ENCODE assay signal across 23 cellular contexts in genomic region chr2:40155728-40156127, GRCh38.
"Had no signal": no experiment of that assay in that cellular context is flagged by ENCODE, and none has a peak within 500 bp of the region (broad histone marks: within the 10 kb centered on the region; RNA-seq: fewer than 3 reads in every experiment).

No MANE protein-coding gene starts in this region.

- FAIRE-seq: astrocyte, endothelial cell of umbilical vein, islet of Langerhans had no signal

- H3K27me3 Mint-ChIP-seq: activated CD4-positive, alpha-beta T cell treated with anti-CD3 and anti-CD28 coated beads, Interleukin-2, amount 10 ng/mL, durations not matched to agents 7 days and 5 days; stimulated activated memory B cell treated with anti-CD40 and anti-IgM and Interleukin-4, amounts not matched to agents 10 μg/mL and 1 μg/mL and 100 μg/mL, for 72 hours had no signal

- H3K4me1 Mint-ChIP-seq: activated CD4-positive, alpha-beta T cell treated with anti-CD3 and anti-CD28 coated beads, Interleukin-2, amount 10 ng/mL, durations not matched to agents 7 days and 5 days; nephron; stimulated activated memory B cell treated with anti-CD40 and anti-IgM and Interleukin-4, amounts not matched to agents 10 μg/mL and 1 μg/mL and 100 μg/mL, for 72 hours had no signal

- H3K4me3 Mint-ChIP-seq: activated CD4-positive, alpha-beta T cell treated with anti-CD3 and anti-CD28 coated beads, Interleukin-2, amount 10 ng/mL, durations not matched to agents 7 days and 5 days; nephron; stimulated activated memory B cell treated with anti-CD40 and anti-IgM and Interleukin-4, amounts not matched to agents 10 μg/mL and 1 μg/mL and 100 μg/mL, for 72 hours had no signal

- H3K79me2 ChIP-seq: hepatocyte had no signal

- H3K27ac ChIP-seq: breast epithelium, esophagus squamous epithelium, foreskin keratinocyte, hepatocyte, lower lobe of right lung, sigmoid colon, spleen, thyroid gland had no signal

- H3K27me3 ChIP-seq: breast epithelium, esophagus squamous epithelium, foreskin keratinocyte, hepatocyte, sigmoid colon, spleen, thyroid gland had no signal

- H2AFZ ChIP-seq: hepatocyte had no signal

- H3K9me3 ChIP-seq: breast epithelium, esophagus squamous epithelium, lower lobe of right lung, sigmoid colon, spleen, thyroid gland had no signal

- H3K4me3 ChIP-seq: breast epithelium, esophagus squamous epithelium, hepatocyte, lower lobe of right lung, sigmoid colon, spleen, thyroid gland had no signal

- H3K36me3 Mint-ChIP-seq: stimulated activated memory B cell treated with anti-CD40 and anti-IgM and Interleukin-4, amounts not matched to agents 10 μg/mL and 1 μg/mL and 100 μg/mL, for 72 hours had no signal

- ATAC-seq: foreskin keratinocyte; left colon; lower lobe of right lung; stimulated activated memory B cell treated with anti-CD40 and anti-IgM and Interleukin-4, amounts not matched to agents 10 μg/mL and 1 μg/mL and 100 μg/mL, for 72 hours had no signal

- DNase-seq: activated CD4-positive, alpha-beta T cell treated with anti-CD3 and anti-CD28 coated beads, Interleukin-2, amount 10 ng/mL, durations not matched to agents 7 days and 5 days; activated CD8-positive, alpha-beta memory T cell treated with anti-CD3 and anti-CD28 coated beads, Interleukin-2, amount 50 U/mL, for 48 hours; activated effector memory CD4-positive, alpha-beta T cell treated with anti-CD3 and anti-CD28 coated beads, Interleukin-2, amount 50 U/mL, for 16 hours; activated naive CD4-positive, alpha-beta T cell treated with anti-CD3 and anti-CD28 coated beads, Interleukin-2, amount 50 U/mL, for 16 hours; activated T-cell treated with anti-CD3 and anti-CD28 coated beads, Interleukin-2, amount 50 U/mL, for 48 hours; dermis blood vessel endothelial cell; effector memory CD4-positive, alpha-beta T cell; esophagus squamous epithelium; foreskin keratinocyte; left colon; lower lobe of right lung; sigmoid colon; spleen; stimulated activated CD4-positive, alpha-beta T cell treated with anti-CD3 and anti-CD28 coated beads, Interleukin-4, amount 100 ng/mL, for 4 hours; T1000; thyroid gland had no signal

- H3K27ac Mint-ChIP-seq: activated CD4-positive, alpha-beta T cell treated with anti-CD3 and anti-CD28 coated beads, Interleukin-2, amount 10 ng/mL, durations not matched to agents 7 days and 5 days; nephron; stimulated activated memory B cell treated with anti-CD40 and anti-IgM and Interleukin-4, amounts not matched to agents 10 μg/mL and 1 μg/mL and 100 μg/mL, for 72 hours had no signal

- H3K36me3 ChIP-seq: breast epithelium, esophagus squamous epithelium, lower lobe of right lung, thyroid gland had no signal

- H3K9me3 Mint-ChIP-seq: activated CD4-positive, alpha-beta T cell treated with anti-CD3 and anti-CD28 coated beads, Interleukin-2, amount 10 ng/mL, durations not matched to agents 7 days and 5 days; nephron; stimulated activated memory B cell treated with anti-CD40 and anti-IgM and Interleukin-4, amounts not matched to agents 10 μg/mL and 1 μg/mL and 100 μg/mL, for 72 hours had no signal

- H3K4me1 ChIP-seq: breast epithelium, esophagus squamous epithelium, foreskin keratinocyte, lower lobe of right lung, sigmoid colon, spleen, thyroid gland had no signal

- H3K4me2 ChIP-seq: hepatocyte had no signal
